Comparison of ENCODE assay signal across 12 cellular contexts in the genomic region with DNA sequence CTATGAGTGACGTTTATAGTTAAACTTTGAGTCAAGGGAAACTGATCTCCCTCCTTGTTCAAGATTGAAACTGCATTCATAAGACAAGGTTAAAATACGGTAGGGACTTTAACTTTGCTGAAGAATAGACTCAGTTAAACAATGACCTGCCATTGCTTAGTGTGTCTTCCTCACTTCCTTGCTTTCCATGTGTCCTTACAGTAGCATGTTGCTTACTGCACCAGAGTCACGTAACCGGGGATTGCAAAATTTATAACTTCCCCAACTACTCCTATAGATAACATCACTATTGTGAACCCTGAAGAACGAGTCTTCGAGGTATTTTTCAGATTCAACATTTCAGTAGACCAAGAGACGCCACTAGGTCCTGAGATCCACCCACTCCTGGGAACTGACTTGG. TPM values are rescaled to one million over a fixed set of nuclear protein-coding genes. Genes with fewer than 3 reads are reported as not detected.
A peak's percentile ranks its signal among the peaks of the same experiment; 100 is the strongest.
DNase-seq lines count a peak whose midpoint lies in the region; ATAC-seq, FAIRE-seq and TF ChIP-seq lines count a peak whose summit lies in the region.
"Not testable (repeated sequence)": the region's sequence is repeated elsewhere in the genome, so short reads cannot be mapped to it uniquely, and the experiment has no call there.
"Had no signal": no experiment of that assay in that cellular context is flagged by ENCODE, and none has a peak within 500 bp of the region (broad histone marks: within the 10 kb centered on the region; RNA-seq: fewer than 3 reads in every experiment).

No MANE protein-coding gene starts in this region.

- not testable (repeated sequence) for H3K27ac ChIP-seq in GM12878 (ENCODE audit: control insufficient read depth, insufficient read depth); left lung; upper lobe of right lung

- TF ChIP-seq CTCF in GM12878 (IDR thresholded peaks at IDR 0.05 in 2 of 3, conservative IDR thresholded peaks at IDR 0.05 in 1 of 3; ENCODE audit: control insufficient read depth in 2 of 3, extremely low read depth in 1 of 3, insufficient read depth in 1 of 3, low read depth in 3 of 3, low read length in 3 of 3); left lung (IDR thresholded peaks at IDR 0.05); mucosa of descending colon (IDR thresholded peaks at IDR 0.05); upper lobe of right lung (IDR thresholded peaks at IDR 0.05): not testable (repeated sequence)

- not testable (repeated sequence) for TF ChIP-seq POLR2A in GM12892 (IDR thresholded peaks at IDR 0.05; ENCODE audit: low read depth, low read length); GM12878 (IDR thresholded peaks at IDR 0.05; ENCODE audit: low read depth, low read length)

- TF ChIP-seq EP300 in GM12878 (IDR thresholded peaks at IDR 0.05; ENCODE audit: borderline replicate concordance in 1 of 2, control insufficient read depth in 1 of 2, low read depth in 2 of 2, low read length in 2 of 2) = not testable (repeated sequence)

- H3K4me2 ChIP-seq in GM12878 (ENCODE audit: control insufficient read depth, insufficient read depth) = not testable (repeated sequence)

- not testable (repeated sequence) for H3K4me3 ChIP-seq in GM12878, left lung, mucosa of descending colon, upper lobe of right lung

- peak; percentile 59 for ATAC-seq in GM12878
- peak; percentile 39 for ATAC-seq in left lung
- peak; percentile 23 for ATAC-seq in mucosa of descending colon
- ATAC-seq in upper lobe of right lung = peak; percentile 86

- not testable (repeated sequence) for H3K79me2 ChIP-seq in GM12878 (ENCODE audit: control insufficient read depth, insufficient read depth, low read length)

- not testable (repeated sequence) for H4K20me1 ChIP-seq in GM12878 (ENCODE audit: control insufficient read depth, insufficient read depth)

- H3K4me1 ChIP-seq in GM12878 (ENCODE audit: control insufficient read depth, insufficient read depth, low read length); left lung; mucosa of descending colon (ENCODE audit: low read depth); upper lobe of right lung: not testable (repeated sequence)

- not testable (repeated sequence) for H3K27me3 ChIP-seq in GM12878 (replicated peaks in 1 of 2; ENCODE audit: control insufficient read depth in 2 of 2, insufficient read depth in 2 of 2, low read length in 1 of 2); left lung; upper lobe of right lung

- RAD21 ChIA-PET in GM12878 (lab: Charles Lee; ENCODE audit: unreplicated experiment) = not testable (repeated sequence)

- BruUV-seq in GM12878 (replicated peaks; lab: Mats Ljungman, UMichigan) = not testable (repeated sequence)

- 0% methylated on average over 2 of the region's 7 CpGs for WGBS in GM12878 (ENCODE audit: insufficient coverage, insufficient replicate concordance, low lambda C conversion rate, missing lambda C conversion rate)

- not testable (repeated sequence) for H3K9ac ChIP-seq in GM12878 (ENCODE audit: control insufficient read depth, insufficient read depth, low read length)

- not testable (repeated sequence) for H3K36me3 ChIP-seq in GM12878 (ENCODE audit: control insufficient read depth in 2 of 2, insufficient read depth in 2 of 2, low read length in 1 of 2); left lung; mucosa of descending colon (ENCODE audit: low read depth); upper lobe of right lung

- not testable (repeated sequence) for H2AFZ ChIP-seq in GM12878 (ENCODE audit: control insufficient read depth, low read depth, low read length)

- POLR2A ChIA-PET in GM12878 (lab: Charles Lee) = not testable (repeated sequence)

- intact Hi-C loops in GM12878 (cut with micrococcal nuclease; ENCODE audit: unreplicated experiment); left lung (cut with DNase I); mucosa of descending colon (cut with DNase I, micrococcal nuclease); upper lobe of right lung (cut with DNase I): not testable (repeated sequence)

- DNase-seq in GM12892 (ENCODE audit: insufficient read length); GM12878 (ENCODE audit: low read depth, low spot score); left lung; mucosa of descending colon; upper lobe of right lung: not testable (repeated sequence)

- CTCF ChIA-PET in GM12878 (lab: Yijun Ruan, JAX) = not testable (repeated sequence)

- SMC1A ChIA-PET in GM12878 (lab: Charles Lee; ENCODE audit: uncharacterized antibody, unreplicated experiment) = not testable (repeated sequence)

- not testable (repeated sequence) for TF ChIP-seq RAD21 in GM12878 (IDR thresholded peaks at IDR 0.05; ENCODE audit: insufficient read depth, low read depth, low read length)

- not testable (repeated sequence) for H3K9me3 ChIP-seq in GM12878 (replicated peaks; ENCODE audit: control insufficient read depth, insufficient read depth, low read length); left lung; mucosa of descending colon; upper lobe of right lung

- in situ Hi-C loops in GM12878 (cut with MboI) = loop anchor here (10.0 kb wide), 1 partner anchor 89 kb away; no protein-coding TSS in a partner anchor

- peak; percentile 67 for FAIRE-seq in GM12892 (lab: Jason Lieb, UNC)
- FAIRE-seq in GM12878 (lab: Jason Lieb, UNC) = peak; percentile 38

RNA-seq across cellular contexts. Expression of a gene that starts 9.4 kb away (rescaled TPM):
- 30.8 TPM for polyA plus RNA-seq in GM12892 (2012; ENCODE audit: missing spikeins)
- total RNA-seq in GM12878 (2013; cell fraction: nucleolus; rRNA removed) = 113 and 116 TPM in 2 replicates
- 99.3 and 100 TPM in 2 replicates for total RNA-seq in GM12878 (2014; rRNA removed)
- 76.6 and 78.5 TPM in 2 replicates for total RNA-seq in GM12878 (2014; rRNA removed; fragmentation: Illumina TruSeq; extraction: Trizol)
- total RNA-seq in GM12878 (2021) = 88.9 and 99.4 TPM in 2 replicates
- polyA plus RNA-seq in GM12878 (2011; ENCODE audit: low read depth) = 27.4 TPM
- 99.1 and 111 TPM in 2 replicates for polyA plus RNA-seq in GM12878 (2011; rRNA removed)
- 146 and 151 TPM in 2 replicates for polyA plus RNA-seq in GM12878 (2011; cell fraction: cytosol; rRNA removed)
- polyA plus RNA-seq in GM12878 (2011; cell fraction: nucleus; rRNA removed) = 167 and 219 TPM in 2 replicates
- 32.7 and 37.9 TPM in 2 replicates for polyA plus RNA-seq in GM12878 (2012)
- 118 and 122 TPM in 2 replicates for polyA plus RNA-seq in GM12878 (2014; fragmentation: Illumina TruSeq; extraction: Trizol)
- polyA plus RNA-seq in GM12878 (2014; fragmentation: Nextera tagmentation; extraction: Ambion mirVana) = 100 to 1,000 TPM; 131 to 216 TPM
- 101 and 106 TPM in 2 replicates for polyA plus RNA-seq in GM12878 (2014; rRNA removed)
- polyA plus RNA-seq in GM12878 (2016; fragmentation: Nextera tagmentation; extraction: Ambion mirVana) = 100 to 1,000 TPM; 105 to 112 TPM
- 82.4 and 94.0 TPM in 2 replicates for polyA minus RNA-seq in GM12878 (2011; rRNA and poly(A)+ RNA removed)
- polyA minus RNA-seq in GM12878 (2011; cell fraction: cytosol; rRNA and poly(A)+ RNA removed) = 21.1 and 30.9 TPM in 2 replicates
- 35.2 and 46.1 TPM in 2 replicates for polyA minus RNA-seq in GM12878 (2011; cell fraction: nucleus; rRNA and poly(A)+ RNA removed)
- total RNA-seq in left lung = 10 to 100 TPM in 1 of 2 donors, 1 to 10 TPM in 1; 8.8 to 24.1 TPM
- total RNA-seq in mucosa of descending colon = 10 to 100 TPM in 2 of 3 donors, 1 to 10 TPM in 1; 5.1 to 18.7 (median 14.8) TPM
- total RNA-seq in upper lobe of right lung = 30.7 TPM
- total RNA-seq: A673, Daoy, G401 had no signal
- polyA plus RNA-seq: AG04450 had no signal

RNA-seq across cellular contexts. Expression of a gene that starts 22.6 kb away (rescaled TPM):
- not detected for polyA plus RNA-seq in GM12892 (2012; ENCODE audit: missing spikeins)
- total RNA-seq in GM12878 (2013; cell fraction: nucleolus; rRNA removed) = not detected in 2 replicates
- total RNA-seq in GM12878 (2014; rRNA removed) = not detected in 2 replicates
- not detected in 2 replicates for total RNA-seq in GM12878 (2014; rRNA removed; fragmentation: Illumina TruSeq; extraction: Trizol)
- not detected in 2 replicates for total RNA-seq in GM12878 (2021)
- not detected for polyA plus RNA-seq in GM12878 (2011; ENCODE audit: low read depth)
- not detected in 2 replicates for polyA plus RNA-seq in GM12878 (2011; rRNA removed)
- polyA plus RNA-seq in GM12878 (2011; cell fraction: cytosol; rRNA removed) = not detected in 2 replicates
- polyA plus RNA-seq in GM12878 (2011; cell fraction: nucleus; rRNA removed) = not detected in 2 replicates
- polyA plus RNA-seq in GM12878 (2012) = not detected in 2 replicates
- polyA plus RNA-seq in GM12878 (2014; fragmentation: Illumina TruSeq; extraction: Trizol) = not detected in 2 replicates
- not detected for polyA plus RNA-seq in GM12878 (2014; fragmentation: Nextera tagmentation; extraction: Ambion mirVana)
- polyA plus RNA-seq in GM12878 (2014; rRNA removed) = not detected in 2 replicates
- polyA plus RNA-seq in GM12878 (2016; fragmentation: Nextera tagmentation; extraction: Ambion mirVana) = not detected
- polyA minus RNA-seq in GM12878 (2011; rRNA and poly(A)+ RNA removed) = not detected in 2 replicates
- not detected in 2 replicates for polyA minus RNA-seq in GM12878 (2011; cell fraction: cytosol; rRNA and poly(A)+ RNA removed)
- polyA minus RNA-seq in GM12878 (2011; cell fraction: nucleus; rRNA and poly(A)+ RNA removed) = not detected in 2 replicates
- total RNA-seq in left lung = 10 to 100 TPM in 1 of 2 donors, 1 to 10 TPM in 1; 7.8 to 74.8 TPM
- total RNA-seq in mucosa of descending colon = 1 to 10 TPM in 2 of 3 donors, not detected in 1; 1.5 to 1.7 TPM
- 18.9 TPM for total RNA-seq in upper lobe of right lung
- total RNA-seq: A673; CD4-positive, alpha-beta memory T cell; CD4-positive, CD25-positive, alpha-beta regulatory T cell; CD8-positive, alpha-beta memory T cell; Daoy; G401 had no signal
- polyA plus RNA-seq: AG04450; CD4-positive, alpha-beta memory T cell; CD4-positive, CD25-positive, alpha-beta regulatory T cell had no signal

RNA-seq across cellular contexts. Expression of a gene that starts 53.5 kb away (rescaled TPM):
- 133 TPM for polyA plus RNA-seq in GM12892 (2012; ENCODE audit: missing spikeins)
- 48.7 and 51.4 TPM in 2 replicates for total RNA-seq in GM12878 (2013; cell fraction: nucleolus; rRNA removed)
- total RNA-seq in GM12878 (2014; rRNA removed) (419 and 443 TPM in 2 replicates), GM12878 (2014; rRNA removed; fragmentation: Illumina TruSeq; extraction: Trizol) (269 and 273 TPM in 2 replicates), GM12878 (2021) (286 and 294 TPM in 2 replicates), left lung (under 1 TPM in 1 of 2 donors, not detected in 1; 0.34 TPM), mucosa of descending colon (under 1 TPM in 2 of 3 donors, not detected in 1; 0.41 to 0.49 TPM), upper lobe of right lung (0.32 TPM)
- 286 TPM for polyA plus RNA-seq in GM12878 (2011; ENCODE audit: low read depth)
- polyA plus RNA-seq in GM12878 (2011; rRNA removed) (122 and 130 TPM in 2 replicates), GM12878 (2014; fragmentation: Illumina TruSeq; extraction: Trizol) (378 and 399 TPM in 2 replicates), GM12878 (2014; fragmentation: Nextera tagmentation; extraction: Ambion mirVana) (100 to 1,000 TPM; 418 to 714 TPM), GM12878 (2014; rRNA removed) (355 and 359 TPM in 2 replicates), GM12878 (2016; fragmentation: Nextera tagmentation; extraction: Ambion mirVana) (100 to 1,000 TPM; 339 to 389 TPM)
- 126 and 193 TPM in 2 replicates for polyA plus RNA-seq in GM12878 (2011; cell fraction: cytosol; rRNA removed)
- 55.0 and 60.1 TPM in 2 replicates for polyA plus RNA-seq in GM12878 (2011; cell fraction: nucleus; rRNA removed)
- 191 and 218 TPM in 2 replicates for polyA plus RNA-seq in GM12878 (2012)
- polyA minus RNA-seq in GM12878 (2011; rRNA and poly(A)+ RNA removed) = 84.4 and 140 TPM in 2 replicates
- 24.5 and 36.5 TPM in 2 replicates for polyA minus RNA-seq in GM12878 (2011; cell fraction: cytosol; rRNA and poly(A)+ RNA removed)
- polyA minus RNA-seq in GM12878 (2011; cell fraction: nucleus; rRNA and poly(A)+ RNA removed) = 11.8 and 17.8 TPM in 2 replicates
- total RNA-seq: A673; CD4-positive, alpha-beta memory T cell; CD4-positive, CD25-positive, alpha-beta regulatory T cell; CD8-positive, alpha-beta memory T cell; G401 had no signal
- polyA plus RNA-seq: CD8-positive, alpha-beta memory T cell had no signal

Comparison
In these comparisons a context has a peak if more than half of its experiments do, and no peak if none do; other contexts are left out.
1. ATAC-seq: peak in every context shown above with its lines; median percentile 86 in upper lobe of right lung; 59 in GM12878; 39 in left lung; 23 in mucosa of descending colon.
2. RNA of a gene that starts 53.5 kb away (total RNA-seq): 48.7 to 443 TPM in GM12878; 0.41 to 0.49 TPM in mucosa of descending colon, 0.34 TPM in left lung and 0.32 TPM in upper lobe of right lung (single experiment); every median in the first group is over 10 times any median in the second.